ENCODE assay signal across 8 cellular contexts in genomic region chr17:46194393-46195216, GRCh38. TPM values are rescaled to one million over a fixed set of nuclear protein-coding genes. Genes with fewer than 3 reads are reported as not detected.
A peak's percentile ranks its signal among the peaks of the same experiment; 100 is the strongest.
DNase-seq lines count a peak whose midpoint lies in the region; ATAC-seq, FAIRE-seq and TF ChIP-seq lines count a peak whose summit lies in the region.

No MANE protein-coding gene starts in this region.

- POLR2A ChIA-PET in A549 (lab: Yijun Ruan, JAX): interaction anchor here (0.6 to 2.3 kb wide), 4 partner anchors 10 to 136 kb away, joined by 4 to 13 read pairs (median 8); no protein-coding TSS in a partner anchor

- CTCF ChIA-PET in A549 (lab: Yijun Ruan, JAX): interaction anchor here (0.6 to 9.6 kb wide), 42 partner anchors 7 to 619 kb away, joined by 3 to 205 read pairs (median 16); no protein-coding TSS in a partner anchor

- H3K4me3 ChIP-seq in A549: peak overlapping the region; percentile 65
- H3K4me3 ChIP-seq in GM08714 (ENCODE audit: low read length): peak overlapping the region; percentile 67
- peak overlapping the region; percentile 72 to 91 (median 76) for H3K4me3 ChIP-seq in fibroblast of lung (replicated peaks in 1 of 4; ENCODE audit: control extremely low read depth in 1 of 4, insufficient read depth in 1 of 4, low read depth in 3 of 4, low read length in 4 of 4)

- H3K79me2 ChIP-seq in fibroblast of lung (ENCODE audit: control insufficient read depth, insufficient read depth, low read length): peaks cover 60% of the 10 kb centered on the region

- 34% methylated on average over 9 of the region's 9 CpGs for WGBS in A549 (ENCODE audit: missing lambda C conversion rate)

- H3K27ac ChIP-seq in A549: peak overlapping the region; percentile 90 to 97; a peak in 5 of 6 replicates
- peak overlapping the region; percentile 71 for H3K27ac ChIP-seq in fibroblast of lung (ENCODE audit: insufficient read depth, low read length)

- TF ChIP-seq POLR2A in A549 (IDR thresholded peaks at IDR 0.05; ENCODE audit: low read length): no peak

- TF ChIP-seq EP300 in A549 (IDR thresholded peaks at IDR 0.05): no peak

- TF ChIP-seq CTCF in A549 (IDR thresholded peaks at IDR 0.05): peak; percentile 91
- peak; percentile 66 to 80 for TF ChIP-seq CTCF in fibroblast of lung (conservative IDR thresholded peaks at IDR 0.05 in 1 of 2, IDR thresholded peaks at IDR 0.05 in 1 of 2; ENCODE audit: low read depth in 1 of 2, low read length in 2 of 2)

- H3K9ac ChIP-seq in fibroblast of lung (ENCODE audit: insufficient read depth, low read length): peak overlapping the region; percentile 77

- H3K4me1 ChIP-seq in A549: peaks cover 49% of the 10 kb centered on the region
- H3K4me1 ChIP-seq in fibroblast of lung (ENCODE audit: control insufficient read depth, extremely low read depth, insufficient read depth, low read length): peaks cover 12% of the 10 kb centered on the region

- peak; percentile 60 to 84 for DNase-seq in A549 (ENCODE audit: low read depth in 1 of 2, low spot score in 1 of 2)
- DNase-seq in NCI-H446 (lab: John Stamatoyannopoulos, UW): peak; percentile 49 to 53
- peak; percentile 28 for DNase-seq in activated CD4-positive, alpha-beta T cell treated with anti-CD3 and anti-CD28 coated beads, Interleukin-2, amount 50 U/mL, for 1 hour
- DNase-seq in fibroblast of lung (ENCODE audit: low read depth in 2 of 2): peak; percentile 44 to 80
- peak; percentile 72 for DNase-seq in pons (ENCODE audit: low spot score)

- H3K4me2 ChIP-seq in A549: peak overlapping the region; percentile 77
- H3K4me2 ChIP-seq in fibroblast of lung (ENCODE audit: extremely low read depth, insufficient read depth, low read length): peak overlapping the region; percentile 89

- peak; percentile 13 for FAIRE-seq in A549 (lab: Jason Lieb, UNC)

- peak overlapping the region; percentile 58 for H2AFZ ChIP-seq in fibroblast of lung (ENCODE audit: low read length)

- no peak for ATAC-seq in A549
- no peak for ATAC-seq in GM21367 (IDR thresholded peaks at IDR 0.05; ENCODE audit: unreplicated experiment)
- no peak for ATAC-seq in HG03457 (IDR thresholded peaks at IDR 0.05; ENCODE audit: unreplicated experiment)

- peak; percentile 60 to 63 for TF ChIP-seq RAD21 in A549 (conservative IDR thresholded peaks at IDR 0.05 in 1 of 2, IDR thresholded peaks at IDR 0.05 in 1 of 2)

- H3K36me3 ChIP-seq in fibroblast of lung (ENCODE audit: control insufficient read depth, insufficient read depth, low read length): no peaks in the 10 kb centered on the region

- no peaks in the 10 kb centered on the region for H4K20me1 ChIP-seq in fibroblast of lung (ENCODE audit: control insufficient read depth, extremely low read depth, insufficient read depth, low read length)

- H3K9me3 ChIP-seq in A549 (no peaks in the 10 kb centered on the region), fibroblast of lung (ENCODE audit: control insufficient read depth, insufficient read depth, low read depth, low read length) (no peaks in the 10 kb centered on the region)

- no peaks in the 10 kb centered on the region for H3K27me3 ChIP-seq in fibroblast of lung (ENCODE audit: control insufficient read depth, insufficient read depth, low read length)

TF ChIP-seq in A549, 52 proteins besides CTCF, POLR2A, EP300 and RAD21:
- TF ChIP-seq CHD4 (IDR thresholded peaks at IDR 0.05; ENCODE audit: borderline replicate concordance) (no peak), EHF (CRISPR knock-in tag; IDR thresholded peaks at IDR 0.05) (no peak), CHD2 (IDR thresholded peaks at IDR 0.05; ENCODE audit: low read length, partially characterized antibody) (peak; percentile 6), SMC3 (IDR thresholded peaks at IDR 0.05) (peak; percentile 70)

RNA-seq across cellular contexts. Expression of gene KANSL1, which starts 1.4 kb away (rescaled TPM):
- polyA plus RNA-seq in A549 (2011; rRNA removed) (27.9 and 52.4 TPM in 2 replicates), A549 (2017; fragmentation: RNase III; extraction: RNeasy Plus Mini Kit Qiagen cat#74134 plus additional on column Dnase treatment) (21.4 to 26.0 TPM (median 22.6 TPM) in 3 replicates), fibroblast of lung (8.4 and 11.1 TPM in 2 replicates)
- polyA plus RNA-seq in A549 (2012; cell fraction: cytosol; rRNA removed): 8.6 and 10.8 TPM in 2 replicates
- 28.6 and 58.2 TPM in 2 replicates for polyA plus RNA-seq in A549 (2012; cell fraction: nucleus; rRNA removed)
- 164 and 170 TPM in 2 replicates for polyA minus RNA-seq in A549 (2011; rRNA and poly(A)+ RNA removed)
- total RNA-seq in fibroblast of lung: 55.5 and 78.6 TPM in 2 replicates
- polyA plus RNA-seq in fibroblast of lung (2012): 10.7 and 12.4 TPM in 2 replicates
- 59.3 and 92.5 TPM in 2 replicates for polyA minus RNA-seq in fibroblast of lung (ENCODE audit: low replicate concordance)
